Comparison of ENCODE assay signal across 20 cellular contexts in genomic region chr21:42287193-42288083, GRCh38. TPM values are rescaled to one million over a fixed set of nuclear protein-coding genes. Genes with fewer than 3 reads are reported as not detected.
DNase-seq lines count a peak whose midpoint lies in the region; ATAC-seq and TF ChIP-seq lines count a peak whose summit lies in the region.
"Had no signal": no experiment of that assay in that cellular context is flagged by ENCODE, and none has a peak within 500 bp of the region (broad histone marks: within the 10 kb centered on the region; RNA-seq: fewer than 3 reads in every experiment).

No MANE protein-coding gene starts in this region.

- no peak for ATAC-seq in HG03469 (IDR thresholded peaks at IDR 0.05; ENCODE audit: unreplicated experiment)
- ATAC-seq: GM23338, HCT116 had no signal

- no peak overlapping the region for H3K4me2 ChIP-seq in PC-9
- H3K4me2 ChIP-seq: GM23338, SK-N-SH had no signal

- H3K27ac ChIP-seq in KOPT-K1 (ENCODE audit: low read depth, low read length, poor library complexity, severe bottlenecking) (peak overlapping the region; percentile 56), PC-9 (no peak overlapping the region)

- POLR2A ChIA-PET in PC-9 (lab: Charles Lee; ENCODE audit: unreplicated experiment): no interaction called here

- no peaks in the 10 kb centered on the region for H3K9me3 Mint-ChIP-seq in activated naive CD4-positive, alpha-beta T cell treated with anti-CD3 and anti-CD28 coated beads, Interleukin-2, amount 50 U/mL, for 24 hours
- H3K9me3 Mint-ChIP-seq in activated naive CD4-positive, alpha-beta T cell treated with anti-CD3 and anti-CD28 coated beads, Interleukin-2, amount 10 ng/mL, durations not matched to agents 7 days and 5 days: no peaks in the 10 kb centered on the region
- no peaks in the 10 kb centered on the region for H3K9me3 Mint-ChIP-seq in endothelial cell (ENCODE audit: unreplicated experiment)

- peak overlapping the region; percentile 30 for H3K27ac Mint-ChIP-seq in activated naive CD4-positive, alpha-beta T cell treated with anti-CD3 and anti-CD28 coated beads, Interleukin-2, amount 50 U/mL, for 24 hours
- no peak overlapping the region for H3K27ac Mint-ChIP-seq in activated naive CD4-positive, alpha-beta T cell treated with anti-CD3 and anti-CD28 coated beads, Interleukin-2, amount 10 ng/mL, durations not matched to agents 7 days and 5 days
- no peak overlapping the region for H3K27ac Mint-ChIP-seq in endothelial cell (ENCODE audit: unreplicated experiment)
- H3K27ac Mint-ChIP-seq: GM23338 had no signal

- CTCF ChIA-PET in activated naive CD4-positive, alpha-beta T cell treated with anti-CD3 and anti-CD28 coated beads, Interleukin-2, amount 10 ng/mL, durations not matched to agents 7 days and 5 days (lab: Charles Lee): interaction anchor here (0.9 kb wide), 1 partner anchor 28 kb away, joined by 3 read pairs; no protein-coding TSS in a partner anchor
- CTCF ChIA-PET in PC-9 (lab: Charles Lee): no interaction called here

- H3F3A ChIP-seq in PC-9 (ENCODE audit: insufficient read depth, low read depth): no peaks in the 10 kb centered on the region

- TF ChIP-seq CTCF in astrocyte of the spinal cord (IDR thresholded peaks at IDR 0.05; ENCODE audit: low read depth, low read length): no peak
- TF ChIP-seq CTCF in endothelial cell (IDR thresholded peaks at IDR 0.05; ENCODE audit: unreplicated experiment): no peak
- no peak for TF ChIP-seq CTCF in PC-9 (conservative IDR thresholded peaks at IDR 0.05)

- H3K9me3 ChIP-seq in KOPT-K1 (ENCODE audit: insufficient read depth, low read length, poor library complexity, severe bottlenecking): no peaks in the 10 kb centered on the region
- H3K9me3 ChIP-seq in PC-9 (ENCODE audit: insufficient read depth, low read depth): no peaks in the 10 kb centered on the region
- H3K9me3 ChIP-seq: SK-N-SH had no signal

- no peaks in the 10 kb centered on the region for H4K20me1 ChIP-seq in PC-9 (ENCODE audit: insufficient read depth)

- no peaks in the 10 kb centered on the region for H3K27me3 ChIP-seq in PC-9 (ENCODE audit: insufficient read depth, low read depth)

- no peaks in the 10 kb centered on the region for H3K4me1 Mint-ChIP-seq in activated naive CD4-positive, alpha-beta T cell treated with anti-CD3 and anti-CD28 coated beads, Interleukin-2, amount 50 U/mL, for 24 hours
- no peaks in the 10 kb centered on the region for H3K4me1 Mint-ChIP-seq in activated naive CD4-positive, alpha-beta T cell treated with anti-CD3 and anti-CD28 coated beads, Interleukin-2, amount 10 ng/mL, durations not matched to agents 7 days and 5 days
- peaks cover 7% of the 10 kb centered on the region for H3K4me1 Mint-ChIP-seq in endothelial cell (ENCODE audit: unreplicated experiment)

- H3K36me3 ChIP-seq in KOPT-K1 (ENCODE audit: insufficient read depth, low read length) (peaks cover 28% of the 10 kb centered on the region; the same call in 1 of the 2 replicates), PC-9 (ENCODE audit: low read depth) (no peaks in the 10 kb centered on the region)

- no TSS peak for BruUV-seq in PC-9 (replicated peaks; lab: Mats Ljungman, UMichigan)

- H3K79me2 ChIP-seq in PC-9 (ENCODE audit: low read depth): no peaks in the 10 kb centered on the region

- H3K36me3 Mint-ChIP-seq in activated naive CD4-positive, alpha-beta T cell treated with anti-CD3 and anti-CD28 coated beads, Interleukin-2, amount 50 U/mL, for 24 hours: peaks cover 11% of the 10 kb centered on the region
- peaks cover 22% of the 10 kb centered on the region for H3K36me3 Mint-ChIP-seq in activated naive CD4-positive, alpha-beta T cell treated with anti-CD3 and anti-CD28 coated beads, Interleukin-2, amount 10 ng/mL, durations not matched to agents 7 days and 5 days
- H3K36me3 Mint-ChIP-seq in endothelial cell (ENCODE audit: low read depth, unreplicated experiment): peaks cover 57% of the 10 kb centered on the region

- intact Hi-C loops in PC-9 (cut with micrococcal nuclease; ENCODE audit: unreplicated experiment): no loop called here

- in situ Hi-C loops in astrocyte of the spinal cord (cut with HindIII; ENCODE audit: low sequenced_read_pairs): no loop called here

- no peak overlapping the region for H3K4me3 Mint-ChIP-seq in activated naive CD4-positive, alpha-beta T cell treated with anti-CD3 and anti-CD28 coated beads, Interleukin-2, amount 50 U/mL, for 24 hours
- H3K4me3 Mint-ChIP-seq in activated naive CD4-positive, alpha-beta T cell treated with anti-CD3 and anti-CD28 coated beads, Interleukin-2, amount 10 ng/mL, durations not matched to agents 7 days and 5 days: no peak overlapping the region
- peak overlapping the region; percentile 60 for H3K4me3 Mint-ChIP-seq in endothelial cell (ENCODE audit: unreplicated experiment)
- H3K4me3 Mint-ChIP-seq: GM23338 had no signal

- H2AFZ ChIP-seq in PC-9: no peak overlapping the region
- H2AFZ ChIP-seq: GM23338 had no signal

- H3K27me3 Mint-ChIP-seq in activated naive CD4-positive, alpha-beta T cell treated with anti-CD3 and anti-CD28 coated beads, Interleukin-2, amount 50 U/mL, for 24 hours: no peaks in the 10 kb centered on the region
- H3K27me3 Mint-ChIP-seq in activated naive CD4-positive, alpha-beta T cell treated with anti-CD3 and anti-CD28 coated beads, Interleukin-2, amount 10 ng/mL, durations not matched to agents 7 days and 5 days: no peaks in the 10 kb centered on the region
- peaks cover 13% of the 10 kb centered on the region for H3K27me3 Mint-ChIP-seq in endothelial cell (ENCODE audit: unreplicated experiment)

- DNase-seq in activated naive CD4-positive, alpha-beta T cell treated with anti-CD3 and anti-CD28 coated beads, Interleukin-2, amount 10 ng/mL, durations not matched to agents 7 days and 5 days: no peak
- DNase-seq in astrocyte of the spinal cord (ENCODE audit: low read depth, low spot score): peak; percentile 7
- no peak for DNase-seq in endothelial cell (ENCODE audit: low spot score)
- no peak for DNase-seq in PC-9
- no peak for DNase-seq in NCI-H1417 (lab: John Stamatoyannopoulos, UW)
- DNase-seq: 8988T, KG1, NCI-H1105, NCI-H2029 treated with DMSO at 0.1 percent for 48 hours, NCI-H345, NCI-H524 treated with DMSO at 0.1 percent for 48 hours, NCI-H82, Right ventricle myocardium superior, SK-N-SH had no signal

- no peaks in the 10 kb centered on the region for H3K9me2 ChIP-seq in PC-9 (ENCODE audit: insufficient read depth)
- H3K9me2 ChIP-seq: SK-N-SH had no signal

- H3K4me3 ChIP-seq in astrocyte of the spinal cord (ENCODE audit: low read depth, low read length): no peak overlapping the region
- no peak overlapping the region for H3K4me3 ChIP-seq in PC-9
- H3K4me3 ChIP-seq: GM23338 had no signal

- H3K4me1 ChIP-seq in PC-9 (replicated peaks; ENCODE audit: insufficient read depth): no peaks in the 10 kb centered on the region

RNA-seq across cellular contexts. Expression of gene TFF3, which starts 27.8 kb away (rescaled TPM):
- total RNA-seq in endothelial cell (ENCODE audit: unreplicated experiment) (not detected), PC-9 (2021) (not detected in 2 replicates)
- total RNA-seq: HT1080 had no signal
